In the genomic region with DNA sequence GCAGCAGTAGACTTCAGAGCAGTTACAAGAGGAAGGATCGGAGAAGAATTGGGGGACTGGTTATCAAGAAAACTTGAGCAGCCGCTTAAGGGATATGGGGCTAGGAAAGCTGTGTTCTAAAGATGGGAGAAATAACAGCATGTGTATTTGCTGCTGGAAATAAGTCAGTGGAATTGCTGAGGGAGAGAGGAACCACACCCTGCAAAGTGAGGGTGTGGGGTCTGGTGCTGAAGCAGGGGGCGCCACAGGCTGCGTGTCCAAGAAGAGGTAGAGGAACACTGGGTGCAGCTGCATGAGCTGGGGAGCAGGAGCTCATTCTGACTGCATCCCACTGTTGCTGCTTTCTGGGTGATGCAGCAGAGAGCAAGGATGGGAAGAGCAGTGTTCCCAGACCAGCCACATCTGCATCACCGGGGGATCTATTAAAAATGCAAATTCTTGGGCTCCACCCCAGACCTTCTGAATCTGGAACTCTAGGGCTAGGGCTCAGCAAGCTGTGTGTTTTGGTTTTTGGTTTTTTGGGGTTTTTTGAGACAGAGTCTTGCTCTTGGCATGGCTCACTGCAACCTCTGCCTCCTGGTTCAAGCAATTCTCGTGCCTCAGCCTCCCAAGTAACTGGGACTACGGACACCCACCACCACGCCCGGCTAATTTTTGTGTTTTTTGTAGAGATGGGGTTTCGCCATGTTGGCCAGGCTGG, we compare ENCODE assay signal across 1 cellular context.
TF ChIP-seq lines count a peak whose summit lies in the region.

No MANE protein-coding gene starts in this region.

TF ChIP-seq in GM12878, 131 proteins besides CTCF, POLR2A, EP300 and RAD21 (continued from another document):
- TF ChIP-seq, protein P1, sequence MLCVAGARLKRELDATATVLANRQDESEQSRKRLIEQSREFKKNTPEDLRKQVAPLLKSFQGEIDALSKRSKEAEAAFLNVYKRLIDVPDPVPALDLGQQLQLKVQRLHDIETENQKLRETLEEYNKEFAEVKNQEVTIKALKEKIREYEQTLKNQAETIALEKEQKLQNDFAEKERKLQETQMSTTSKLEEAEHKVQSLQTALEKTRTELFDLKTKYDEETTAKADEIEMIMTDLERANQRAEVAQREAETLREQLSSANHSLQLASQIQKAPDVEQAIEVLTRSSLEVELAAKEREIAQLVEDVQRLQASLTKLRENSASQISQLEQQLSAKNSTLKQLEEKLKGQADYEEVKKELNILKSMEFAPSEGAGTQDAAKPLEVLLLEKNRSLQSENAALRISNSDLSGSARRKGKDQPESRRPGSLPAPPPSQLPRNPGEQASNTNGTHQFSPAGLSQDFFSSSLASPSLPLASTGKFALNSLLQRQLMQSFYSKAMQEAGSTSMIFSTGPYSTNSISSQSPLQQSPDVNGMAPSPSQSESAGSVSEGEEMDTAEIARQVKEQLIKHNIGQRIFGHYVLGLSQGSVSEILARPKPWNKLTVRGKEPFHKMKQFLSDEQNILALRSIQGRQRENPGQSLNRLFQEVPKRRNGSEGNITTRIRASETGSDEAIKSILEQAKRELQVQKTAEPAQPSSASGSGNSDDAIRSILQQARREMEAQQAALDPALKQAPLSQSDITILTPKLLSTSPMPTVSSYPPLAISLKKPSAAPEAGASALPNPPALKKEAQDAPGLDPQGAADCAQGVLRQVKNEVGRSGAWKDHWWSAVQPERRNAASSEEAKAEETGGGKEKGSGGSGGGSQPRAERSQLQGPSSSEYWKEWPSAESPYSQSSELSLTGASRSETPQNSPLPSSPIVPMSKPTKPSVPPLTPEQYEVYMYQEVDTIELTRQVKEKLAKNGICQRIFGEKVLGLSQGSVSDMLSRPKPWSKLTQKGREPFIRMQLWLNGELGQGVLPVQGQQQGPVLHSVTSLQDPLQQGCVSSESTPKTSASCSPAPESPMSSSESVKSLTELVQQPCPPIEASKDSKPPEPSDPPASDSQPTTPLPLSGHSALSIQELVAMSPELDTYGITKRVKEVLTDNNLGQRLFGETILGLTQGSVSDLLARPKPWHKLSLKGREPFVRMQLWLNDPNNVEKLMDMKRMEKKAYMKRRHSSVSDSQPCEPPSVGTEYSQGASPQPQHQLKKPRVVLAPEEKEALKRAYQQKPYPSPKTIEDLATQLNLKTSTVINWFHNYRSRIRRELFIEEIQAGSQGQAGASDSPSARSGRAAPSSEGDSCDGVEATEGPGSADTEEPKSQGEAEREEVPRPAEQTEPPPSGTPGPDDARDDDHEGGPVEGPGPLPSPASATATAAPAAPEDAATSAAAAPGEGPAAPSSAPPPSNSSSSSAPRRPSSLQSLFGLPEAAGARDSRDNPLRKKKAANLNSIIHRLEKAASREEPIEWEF (IDR thresholded peaks at IDR 0.05; ENCODE audit: insufficient replicate concordance, low read depth, low read length), result no peak
- TF ChIP-seq ZNF207 (IDR thresholded peaks at IDR 0.05; ENCODE audit: borderline replicate concordance) (no peak), RUNX3 (IDR thresholded peaks at IDR 0.05; ENCODE audit: low read length) (no peak), RB1 (IDR thresholded peaks at IDR 0.05; ENCODE audit: borderline replicate concordance) (no peak), HDGF (IDR thresholded peaks at IDR 0.05) (no peak), ATF7 (IDR thresholded peaks at IDR 0.05; ENCODE audit: low read depth) (no peak)
